Comparison of ENCODE assay signal across 1 cellular context in genomic region chr1:76640092-76640491, GRCh38.
TF ChIP-seq lines count a peak whose summit lies in the region.

No MANE protein-coding gene starts in this region.

TF ChIP-seq in SK-N-SH treated with all-trans-retinoic acid at 6 μM for 48 hours, 23 proteins besides CTCF, POLR2A, EP300 and RAD21 (continued from another document):
- TF ChIP-seq TSHZ2 (CRISPR knock-in tag; IDR thresholded peaks at IDR 0.05) (no peak), ZNF70 (CRISPR knock-in tag; IDR thresholded peaks at IDR 0.05) (no peak)
